1 cellular context compared by ENCODE assay signal in the genomic region with DNA sequence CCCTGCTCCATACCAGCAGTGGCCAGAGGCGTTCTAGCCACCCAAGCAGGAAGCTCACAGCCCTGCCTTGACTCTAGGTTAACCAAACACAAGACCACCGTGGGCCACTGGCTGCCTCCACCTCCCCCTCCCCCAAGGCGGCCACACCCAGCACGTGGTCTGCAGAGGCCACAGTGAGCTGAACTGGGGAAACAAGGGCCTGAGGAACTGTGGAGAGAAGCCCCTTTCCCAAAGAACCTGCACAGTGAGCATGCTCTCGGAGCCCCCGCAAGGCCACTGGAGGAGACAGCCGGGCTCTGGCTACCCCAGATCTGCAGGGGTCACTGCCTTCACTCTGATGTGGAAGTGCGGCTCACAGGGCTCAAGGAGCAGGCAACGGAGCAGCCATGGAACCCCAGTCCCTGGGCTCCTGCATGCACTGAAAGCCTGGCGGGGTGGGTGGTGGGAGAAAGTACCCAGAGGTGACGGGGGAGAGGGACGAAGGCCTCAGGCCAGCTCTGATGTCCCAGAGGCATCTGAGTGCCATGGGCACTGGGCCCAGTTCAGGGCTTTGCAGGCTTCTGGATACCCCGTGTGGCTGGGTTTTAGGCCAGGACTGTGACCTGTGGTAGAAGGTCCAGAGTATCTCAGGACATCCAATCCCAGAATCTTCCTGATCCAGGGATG.
TF ChIP-seq lines count a peak whose summit lies in the region.

No MANE protein-coding gene starts in this region.

TF ChIP-seq in WTC11, 78 proteins besides CTCF, POLR2A, EP300 and RAD21 (continued from another document):
- TF ChIP-seq ATF6 (CRISPR knock-in tag; IDR thresholded peaks at IDR 0.05) (no peak), JAZF1 (CRISPR knock-in tag; IDR thresholded peaks at IDR 0.05) (no peak), CBFB (CRISPR knock-in tag; IDR thresholded peaks at IDR 0.05; ENCODE audit: low read depth) (no peak), IRF2 (CRISPR knock-in tag; IDR thresholded peaks at IDR 0.05; ENCODE audit: borderline replicate concordance, low read depth) (no peak)
- TF ChIP-seq, protein P1, sequence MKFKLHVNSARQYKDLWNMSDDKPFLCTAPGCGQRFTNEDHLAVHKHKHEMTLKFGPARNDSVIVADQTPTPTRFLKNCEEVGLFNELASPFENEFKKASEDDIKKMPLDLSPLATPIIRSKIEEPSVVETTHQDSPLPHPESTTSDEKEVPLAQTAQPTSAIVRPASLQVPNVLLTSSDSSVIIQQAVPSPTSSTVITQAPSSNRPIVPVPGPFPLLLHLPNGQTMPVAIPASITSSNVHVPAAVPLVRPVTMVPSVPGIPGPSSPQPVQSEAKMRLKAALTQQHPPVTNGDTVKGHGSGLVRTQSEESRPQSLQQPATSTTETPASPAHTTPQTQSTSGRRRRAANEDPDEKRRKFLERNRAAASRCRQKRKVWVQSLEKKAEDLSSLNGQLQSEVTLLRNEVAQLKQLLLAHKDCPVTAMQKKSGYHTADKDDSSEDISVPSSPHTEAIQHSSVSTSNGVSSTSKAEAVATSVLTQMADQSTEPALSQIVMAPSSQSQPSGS (CRISPR knock-in tag; IDR thresholded peaks at IDR 0.05; ENCODE audit: borderline replicate concordance, low read depth) = no peak
